Comparison of ENCODE assay signal across 1 cellular context in genomic region chr6:25898289-25898977, GRCh38.
TF ChIP-seq lines count a peak whose summit lies in the region.

No MANE protein-coding gene starts in this region.

TF ChIP-seq in Ishikawa, 13 proteins besides CTCF, POLR2A, EP300 and RAD21 (continued from another document):
- TF ChIP-seq YY1 (IDR thresholded peaks at IDR 0.05; ENCODE audit: low read depth), result no peak
TF ChIP-seq in Ishikawa: peak in this region for 1.
